ENCODE assay signal across 13 cellular contexts in genomic region chr3:132231633-132232032, GRCh38.
A peak's percentile ranks its signal among the peaks of the same experiment; 100 is the strongest.
DNase-seq lines count a peak whose midpoint lies in the region; ATAC-seq, FAIRE-seq and TF ChIP-seq lines count a peak whose summit lies in the region.
"Had no signal": no experiment of that assay in that cellular context is flagged by ENCODE, and none has a peak within 500 bp of the region (broad histone marks: within the 10 kb centered on the region; RNA-seq: fewer than 3 reads in every experiment).

No MANE protein-coding gene starts in this region.

- FAIRE-seq in A549 (lab: Jason Lieb, UNC): no peak

- TF ChIP-seq EP300 in A549 (IDR thresholded peaks at IDR 0.05): no peak

- POLR2A ChIA-PET in A549 (lab: Yijun Ruan, JAX): no interaction called here

- no peaks in the 10 kb centered on the region for H3K36me3 Mint-ChIP-seq in activated T-cell treated with anti-CD3 and anti-CD28 coated beads, Interleukin-2, amount 50 U/mL, for 24 hours (ENCODE audit: low read depth)
- H3K36me3 Mint-ChIP-seq: CD8-positive, alpha-beta T cell had no signal

- H3K9me3 Mint-ChIP-seq in activated T-cell treated with anti-CD3 and anti-CD28 coated beads, Interleukin-2, amount 50 U/mL, for 24 hours: no peaks in the 10 kb centered on the region
- H3K9me3 Mint-ChIP-seq: CD8-positive, alpha-beta T cell had no signal

- in situ Hi-C loops in SK-MEL-5 (cut with HindIII; ENCODE audit: low pct_unique_long_range_greater_than_20kb, low sequenced_read_pairs): no loop called here

- TF ChIP-seq CTCF in A549 (IDR thresholded peaks at IDR 0.05): no peak
- no peak for TF ChIP-seq CTCF in heart right ventricle (IDR thresholded peaks at IDR 0.05)

- TF ChIP-seq RAD21 in A549 (conservative IDR thresholded peaks at IDR 0.05 in 1 of 2, IDR thresholded peaks at IDR 0.05 in 1 of 2): no peak

- H3K27ac Mint-ChIP-seq in activated T-cell treated with anti-CD3 and anti-CD28 coated beads, Interleukin-2, amount 50 U/mL, for 24 hours: no peak overlapping the region
- H3K27ac Mint-ChIP-seq: CD8-positive, alpha-beta T cell had no signal

- no peaks in the 10 kb centered on the region for H3K27me3 ChIP-seq in heart right ventricle
- H3K27me3 ChIP-seq: esophagus squamous epithelium had no signal

- H3K4me1 Mint-ChIP-seq in activated T-cell treated with anti-CD3 and anti-CD28 coated beads, Interleukin-2, amount 50 U/mL, for 24 hours (ENCODE audit: low read depth): no peaks in the 10 kb centered on the region

- intact Hi-C loops in heart right ventricle (cut with DNase I): no loop called here

- H3K27me3 Mint-ChIP-seq in activated T-cell treated with anti-CD3 and anti-CD28 coated beads, Interleukin-2, amount 50 U/mL, for 24 hours: peaks cover 17% of the 10 kb centered on the region

- H3K9me3 ChIP-seq in A549 (no peaks in the 10 kb centered on the region), heart right ventricle (no peaks in the 10 kb centered on the region)
- H3K9me3 ChIP-seq: esophagus squamous epithelium had no signal

- H3K4me1 ChIP-seq in A549 (no peaks in the 10 kb centered on the region), heart right ventricle (peaks cover 0 to 7% (median 0%) of the 10 kb centered on the region in 9 donors)
- H3K4me1 ChIP-seq: esophagus squamous epithelium had no signal

- no peak for TF ChIP-seq POLR2A in A549 (IDR thresholded peaks at IDR 0.05; ENCODE audit: low read length)

- ATAC-seq in A549 (peak in 1 of 2 experiments; percentile 32; a peak in 2 of 6 replicates), heart right ventricle (peak; percentile 58 to 93 (median 86)), HG03378 (IDR thresholded peaks at IDR 0.05; ENCODE audit: unreplicated experiment) (no peak)
- ATAC-seq: CD8-positive, alpha-beta T cell had no signal

- no peak overlapping the region for H3K4me3 Mint-ChIP-seq in activated T-cell treated with anti-CD3 and anti-CD28 coated beads, Interleukin-2, amount 50 U/mL, for 24 hours
- H3K4me3 Mint-ChIP-seq: CD8-positive, alpha-beta T cell had no signal

- H3K4me3 ChIP-seq in A549 (no peak overlapping the region), heart right ventricle (no peak overlapping the region)
- H3K4me3 ChIP-seq: esophagus squamous epithelium had no signal

- CTCF ChIA-PET in A549 (lab: Yijun Ruan, JAX): no interaction called here

- H3K4me2 ChIP-seq in A549: no peak overlapping the region

- no peaks in the 10 kb centered on the region for H3K36me3 ChIP-seq in heart right ventricle
- H3K36me3 ChIP-seq: esophagus squamous epithelium had no signal

- H3K27ac ChIP-seq in A549 (no peak overlapping the region), heart right ventricle (peak overlapping the region in 3 of 10 donors; percentile 18 to 58 (median 36))
- H3K27ac ChIP-seq: esophagus squamous epithelium had no signal

- peak in 1 of 2 experiments; percentile 33 for DNase-seq in A549 (ENCODE audit: low read depth in 1 of 2, low spot score in 1 of 2)
- peak; percentile 20 for DNase-seq in H4 (ENCODE audit: low spot score)
- peak; percentile 52 for DNase-seq in SK-MEL-5 (ENCODE audit: low read depth, low spot score)
- DNase-seq in heart right ventricle: no peak
- no peak for DNase-seq in T-helper 9 cell
- DNase-seq in stimulated activated naive CD4-positive, alpha-beta T cell (lab: John Stamatoyannopoulos, UW): no peak
- no peak for DNase-seq in activated T-cell treated with anti-CD3 and anti-CD28 coated beads, Interleukin-2, amount 50 U/mL, for 24 hours
- DNase-seq: activated effector memory CD4-positive, alpha-beta T cell treated with anti-CD3 and anti-CD28 coated beads, Interleukin-2, amount 50 U/mL, for 16 hours; CD8-positive, alpha-beta T cell; esophagus squamous epithelium; NCI-H1092; stimulated activated CD4-positive, alpha-beta T cell treated with anti-CD3 and anti-CD28 coated beads, Interleukin-2, amount 100 ng/mL, for 48 hours had no signal

TF ChIP-seq in A549, 52 proteins besides CTCF, POLR2A, EP300 and RAD21:
- no peak for TF ChIP-seq TP53 (CRISPR knock-in tag; IDR thresholded peaks at IDR 0.05)
- TF ChIP-seq NPAS2 (CRISPR knock-in tag; IDR thresholded peaks at IDR 0.05; ENCODE audit: borderline replicate concordance): no peak
- TF ChIP-seq SREBF2 (IDR thresholded peaks at IDR 0.05): peak; percentile 39; the same call in 1 of the 2 replicates
TF ChIP-seq in A549: peak in this region for 1.

Comparison
In these comparisons a context has a peak if more than half of its experiments do, and no peak if none do; other contexts are left out.
1. DNase-seq: peak in H4 (single experiment) and SK-MEL-5 (single experiment); none in heart right ventricle (0 of 2), T-helper 9 cell (single experiment), stimulated activated naive CD4-positive, alpha-beta T cell (0 of 6) and activated T-cell treated with anti-CD3 and anti-CD28 coated beads, Interleukin-2, amount 50 U/mL, for 24 hours (single experiment).